ENCODE assay signal across 13 cellular contexts in the genomic region with DNA sequence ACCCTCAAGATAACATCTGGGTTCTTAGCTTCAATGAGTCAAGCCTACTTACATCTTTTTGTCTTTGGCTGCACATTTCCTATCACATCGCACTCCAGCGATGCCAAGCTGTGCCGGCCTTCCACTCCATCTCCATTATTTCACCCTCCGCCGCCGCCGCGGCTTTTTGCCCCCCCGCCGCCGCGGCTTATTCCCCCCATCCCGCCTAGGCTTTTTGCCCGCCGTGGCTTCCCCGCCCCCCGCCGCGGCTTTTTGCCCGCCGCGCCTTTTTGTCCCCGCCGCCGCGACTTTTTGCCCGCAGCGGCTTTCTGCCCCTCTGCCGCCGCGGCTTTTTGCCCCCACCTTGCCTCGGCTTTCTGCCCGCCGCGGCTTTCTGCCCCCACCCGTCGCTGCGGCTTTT. TPM values are rescaled to one million over a fixed set of nuclear protein-coding genes. Genes with fewer than 3 reads are reported as not detected.
DNase-seq lines count a peak whose midpoint lies in the region; ATAC-seq lines count a peak whose summit lies in the region.
"Not testable (repeated sequence)": the region's sequence is repeated elsewhere in the genome, so short reads cannot be mapped to it uniquely, and the experiment has no call there.
"Had no signal": no experiment of that assay in that cellular context is flagged by ENCODE, and none has a peak within 500 bp of the region (broad histone marks: within the 10 kb centered on the region; RNA-seq: fewer than 3 reads in every experiment).

No MANE protein-coding gene starts in this region.

- intact Hi-C loops in cardiac septum (cut with DNase I), result not testable (repeated sequence)

- POLR2A ChIA-PET in activated CD4-positive, alpha-beta T cell treated with anti-CD3 and anti-CD28 coated beads, Interleukin-2, amount 10 ng/mL, durations not matched to agents 7 days and 5 days (lab: Charles Lee); activated naive CD8-positive, alpha-beta T cell treated with anti-CD3 and anti-CD28 coated beads, Interleukin-2, amount 10 ng/mL, durations not matched to agents 7 days and 5 days (lab: Charles Lee): not testable (repeated sequence)

- not testable (repeated sequence) for H3K9me3 Mint-ChIP-seq in activated CD4-positive, alpha-beta T cell treated with anti-CD3 and anti-CD28 coated beads, Interleukin-2, amount 10 ng/mL, durations not matched to agents 7 days and 5 days; activated naive CD8-positive, alpha-beta T cell treated with anti-CD3 and anti-CD28 coated beads, Interleukin-2, amount 10 ng/mL, durations not matched to agents 7 days and 5 days; natural killer cell treated with Interleukin-12 subunit alpha and Interleukin-12 subunit beta and Interleukin-15 and Interleukin-18, amount 100 ng/mL, for 72 hours

- peak in 2 of 3 donors; percentile 6 to 7 for DNase-seq in T-helper 17 cell
- DNase-seq in activated CD4-positive, alpha-beta T cell treated with anti-CD3 and anti-CD28 coated beads, Interleukin-2, amount 10 ng/mL, durations not matched to agents 7 days and 5 days, result peak; percentile 1
- peak; percentile 19 for DNase-seq in activated T-cell treated with anti-CD3 and anti-CD28 coated beads, Interleukin-2, amount 50 U/mL, for 1 hour
- DNase-seq in activated naive CD8-positive, alpha-beta T cell treated with anti-CD3 and anti-CD28 coated beads, Interleukin-2, amount 10 ng/mL, durations not matched to agents 7 days and 5 days, result peak; percentile 7
- peak; percentile 22 for DNase-seq in cardiac septum (ENCODE audit: low spot score)
- peak; percentile 0 for DNase-seq in natural killer cell treated with Interleukin-12 subunit alpha and Interleukin-12 subunit beta and Interleukin-15 and Interleukin-18, amount 100 ng/mL, for 72 hours (ENCODE audit: low spot score)
- peak; percentile 1 for DNase-seq in stimulated activated CD4-positive, alpha-beta T cell treated with anti-CD3 and anti-CD28 coated beads, Interleukin-4, amount 100 ng/mL, for 24 hours

- not testable (repeated sequence) for H3K27ac Mint-ChIP-seq in T-helper 17 cell; activated CD4-positive, alpha-beta T cell treated with anti-CD3 and anti-CD28 coated beads, Interleukin-2, amount 10 ng/mL, durations not matched to agents 7 days and 5 days; activated naive CD8-positive, alpha-beta T cell treated with anti-CD3 and anti-CD28 coated beads, Interleukin-2, amount 10 ng/mL, durations not matched to agents 7 days and 5 days; natural killer cell treated with Interleukin-12 subunit alpha and Interleukin-12 subunit beta and Interleukin-15 and Interleukin-18, amount 100 ng/mL, for 72 hours

- not testable (repeated sequence) for H3K36me3 Mint-ChIP-seq in T-helper 17 cell (ENCODE audit: low read depth); activated CD4-positive, alpha-beta T cell treated with anti-CD3 and anti-CD28 coated beads, Interleukin-2, amount 10 ng/mL, durations not matched to agents 7 days and 5 days (ENCODE audit: low read depth); activated naive CD8-positive, alpha-beta T cell treated with anti-CD3 and anti-CD28 coated beads, Interleukin-2, amount 10 ng/mL, durations not matched to agents 7 days and 5 days; natural killer cell treated with Interleukin-12 subunit alpha and Interleukin-12 subunit beta and Interleukin-15 and Interleukin-18, amount 100 ng/mL, for 72 hours

- not testable (repeated sequence) for ATAC-seq in T-helper 17 cell; activated naive CD8-positive, alpha-beta T cell treated with anti-CD3 and anti-CD28 coated beads, Interleukin-2, amount 10 ng/mL, durations not matched to agents 7 days and 5 days (ENCODE audit: low read depth); natural killer cell treated with Interleukin-12 subunit alpha and Interleukin-12 subunit beta and Interleukin-15 and Interleukin-18, amount 100 ng/mL, for 72 hours

- not testable (repeated sequence) for H3K27me3 Mint-ChIP-seq in T-helper 17 cell; activated CD4-positive, alpha-beta T cell treated with anti-CD3 and anti-CD28 coated beads, Interleukin-2, amount 10 ng/mL, durations not matched to agents 7 days and 5 days; activated naive CD8-positive, alpha-beta T cell treated with anti-CD3 and anti-CD28 coated beads, Interleukin-2, amount 10 ng/mL, durations not matched to agents 7 days and 5 days; natural killer cell treated with Interleukin-12 subunit alpha and Interleukin-12 subunit beta and Interleukin-15 and Interleukin-18, amount 100 ng/mL, for 72 hours

- not testable (repeated sequence) for H3K4me1 Mint-ChIP-seq in T-helper 17 cell; activated CD4-positive, alpha-beta T cell treated with anti-CD3 and anti-CD28 coated beads, Interleukin-2, amount 10 ng/mL, durations not matched to agents 7 days and 5 days; activated naive CD8-positive, alpha-beta T cell treated with anti-CD3 and anti-CD28 coated beads, Interleukin-2, amount 10 ng/mL, durations not matched to agents 7 days and 5 days; natural killer cell treated with Interleukin-12 subunit alpha and Interleukin-12 subunit beta and Interleukin-15 and Interleukin-18, amount 100 ng/mL, for 72 hours (ENCODE audit: low read depth in 2 of 2)

- H3K4me3 Mint-ChIP-seq in T-helper 17 cell; activated CD4-positive, alpha-beta T cell treated with anti-CD3 and anti-CD28 coated beads, Interleukin-2, amount 10 ng/mL, durations not matched to agents 7 days and 5 days; activated naive CD8-positive, alpha-beta T cell treated with anti-CD3 and anti-CD28 coated beads, Interleukin-2, amount 10 ng/mL, durations not matched to agents 7 days and 5 days; natural killer cell treated with Interleukin-12 subunit alpha and Interleukin-12 subunit beta and Interleukin-15 and Interleukin-18, amount 100 ng/mL, for 72 hours: not testable (repeated sequence)

- not testable (repeated sequence) for H3K9me3 ChIP-seq in T-helper 17 cell (ENCODE audit: control insufficient read depth, low read length, poor library complexity, severe bottlenecking)

- CTCF ChIA-PET in activated CD4-positive, alpha-beta T cell treated with anti-CD3 and anti-CD28 coated beads, Interleukin-2, amount 10 ng/mL, durations not matched to agents 7 days and 5 days (lab: Charles Lee), result not testable (repeated sequence)

RNA-seq across cellular contexts. Expression of a gene that starts 50.8 kb away (rescaled TPM):
- total RNA-seq in T-helper 17 cell (under 1 TPM in 1 of 2 donors, not detected in 1; 0.87 TPM), cardiac septum (not detected)
- total RNA-seq in activated CD4-positive, alpha-beta T cell treated with anti-CD3 and anti-CD28 coated beads, Interleukin-2, amount 10 ng/mL, durations not matched to agents 7 days and 5 days, result under 1 TPM; 0.84 to 0.96 TPM
- total RNA-seq in activated naive CD8-positive, alpha-beta T cell treated with anti-CD3 and anti-CD28 coated beads, Interleukin-2, amount 10 ng/mL, durations not matched to agents 7 days and 5 days, result under 1 TPM in 1 of 2 experiments, not detected in 1; 1.00 TPM
- total RNA-seq in natural killer cell treated with Interleukin-12 subunit alpha and Interleukin-12 subunit beta and Interleukin-15 and Interleukin-18, amount 100 ng/mL, for 72 hours, result not detected
- total RNA-seq: A673, GM12878, GM23248, H7, HT-29, NCI-H460 had no signal
